Comparison of ENCODE assay signal across 1 cellular context in the genomic region with DNA sequence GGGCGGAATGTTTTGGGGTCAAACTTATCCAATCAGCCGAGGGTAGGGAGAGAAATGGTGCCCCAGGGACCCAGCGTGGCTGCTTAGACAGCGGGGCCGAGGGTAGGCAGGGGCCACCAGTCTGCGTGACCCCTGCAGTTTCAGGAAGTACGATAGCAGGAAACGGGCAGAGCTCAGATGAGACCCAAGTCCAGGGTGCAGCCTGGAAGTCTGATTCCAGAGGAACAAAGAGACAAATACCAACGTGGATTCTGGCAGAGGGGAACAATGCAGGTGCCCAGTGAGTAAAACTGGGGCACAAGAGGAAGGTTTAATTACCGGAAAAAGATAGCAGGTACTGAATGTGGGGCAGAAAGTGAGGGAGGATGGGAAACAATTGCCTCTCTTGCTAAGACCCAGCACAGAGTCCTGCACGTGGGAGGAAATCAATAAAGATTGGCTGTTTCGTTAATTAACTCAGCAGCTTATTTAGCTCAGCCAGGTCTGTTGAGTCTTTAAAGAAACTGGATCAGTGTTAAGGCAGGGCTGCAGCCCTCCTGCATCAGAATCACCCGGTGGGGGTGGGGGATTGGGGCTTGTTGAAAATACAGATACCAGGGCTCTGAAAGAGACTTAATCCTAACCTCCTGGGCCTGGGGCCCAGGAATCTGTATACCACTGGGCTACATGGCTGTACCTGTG.
A peak's percentile ranks its signal among the peaks of the same experiment; 100 is the strongest.
TF ChIP-seq lines count a peak whose summit lies in the region.

No MANE protein-coding gene starts in this region.

TF ChIP-seq in HepG2, 621 proteins besides CTCF, POLR2A, EP300 and RAD21 (continued from another document and continues in another):
- TF ChIP-seq HIC2 (CRISPR knock-in tag; IDR thresholded peaks at IDR 0.05; ENCODE audit: low read depth) (peak; percentile 64; the same call in 1 of the 2 replicates), ZNF564 (CRISPR knock-in tag; IDR thresholded peaks at IDR 0.05) (no peak), ELF3 (CRISPR knock-in tag; IDR thresholded peaks at IDR 0.05) (peak; percentile 83), ZNF616 (CRISPR knock-in tag; IDR thresholded peaks at IDR 0.05; ENCODE audit: low read depth) (no peak), ZNF556 (CRISPR knock-in tag; IDR thresholded peaks at IDR 0.05; ENCODE audit: borderline replicate concordance) (no peak), RBFOX2 (IDR thresholded peaks at IDR 0.05; ENCODE audit: low read depth, low read length) (no peak), ZNF274 (CRISPR knock-in tag; IDR thresholded peaks at IDR 0.05) (no peak), MIER3 (CRISPR knock-in tag; IDR thresholded peaks at IDR 0.05; ENCODE audit: borderline replicate concordance) (no peak), ZNF12 (CRISPR knock-in tag; IDR thresholded peaks at IDR 0.05) (no peak), DPF2 (CRISPR knock-in tag; IDR thresholded peaks at IDR 0.05; ENCODE audit: borderline replicate concordance, low read depth) (no peak), GABPA (IDR thresholded peaks at IDR 0.05; ENCODE audit: low read depth, low read length) (no peak; the same call in 1 of the 2 replicates), GABPA (CRISPR knock-in tag; IDR thresholded peaks at IDR 0.05; ENCODE audit: low read depth) (peak; percentile 62; the same call in 1 of the 2 replicates), SOX13 (IDR thresholded peaks at IDR 0.05) (no peak), SOX13 (CRISPR knock-in tag; conservative IDR thresholded peaks at IDR 0.05 in 1 of 2, IDR thresholded peaks at IDR 0.05 in 1 of 2) (peak in 1 of 2 experiments; percentile 25; a peak in 1 of 4 replicates), MTF1 (CRISPR knock-in tag; IDR thresholded peaks at IDR 0.05) (no peak), ZC3H13 (CRISPR knock-in tag; IDR thresholded peaks at IDR 0.05) (no peak), FOXM1 (CRISPR knock-in tag; IDR thresholded peaks at IDR 0.05) (no peak), ELF1 (CRISPR knock-in tag; IDR thresholded peaks at IDR 0.05) (peak; percentile 66), CCAR2 (optimal IDR thresholded peaks at IDR 0.05; ENCODE audit: low read depth, low read length) (no peak), TEAD3 (CRISPR knock-in tag; optimal IDR thresholded peaks at IDR 0.05; ENCODE audit: borderline replicate concordance) (peak; percentile 48), ZBTB46 (CRISPR knock-in tag; IDR thresholded peaks at IDR 0.05; ENCODE audit: borderline replicate concordance) (no peak), SNAPC4 (CRISPR knock-in tag; IDR thresholded peaks at IDR 0.05) (no peak), RXRA (CRISPR knock-in tag; IDR thresholded peaks at IDR 0.05) (0 out of 2 replicates have a peak, but pooled peaks have one; percentile 12), NKX3-1 (CRISPR knock-in tag; IDR thresholded peaks at IDR 0.05) (no peak), GTF2F1 (IDR thresholded peaks at IDR 0.05; ENCODE audit: low read length) (no peak), ZNF629 (CRISPR knock-in tag; conservative IDR thresholded peaks at IDR 0.05) (no peak), HIVEP1 (CRISPR knock-in tag; IDR thresholded peaks at IDR 0.05) (no peak), RNF2 (conservative IDR thresholded peaks at IDR 0.05; ENCODE audit: low read depth) (no peak), KDM3A (CRISPR knock-in tag; IDR thresholded peaks at IDR 0.05; ENCODE audit: low read depth) (no peak), ZNF383 (CRISPR knock-in tag; IDR thresholded peaks at IDR 0.05; ENCODE audit: borderline replicate concordance) (no peak), GTF3A (CRISPR knock-in tag; conservative IDR thresholded peaks at IDR 0.05) (no peak), ZNF766 (CRISPR knock-in tag; IDR thresholded peaks at IDR 0.05; ENCODE audit: borderline replicate concordance) (peak; percentile 53; the same call in 1 of the 2 replicates), ZFP41 (CRISPR knock-in tag; IDR thresholded peaks at IDR 0.05; ENCODE audit: borderline replicate concordance) (no peak), BRD4 (CRISPR knock-in tag; IDR thresholded peaks at IDR 0.05) (0 out of 2 replicates have a peak, but pooled peaks have one; percentile 42), MYC (CRISPR knock-in tag; IDR thresholded peaks at IDR 0.05; ENCODE audit: borderline replicate concordance) (peak; percentile 48; the same call in 1 of the 2 replicates), ARNT (IDR thresholded peaks at IDR 0.05) (no peak), GABPB1 (CRISPR knock-in tag; IDR thresholded peaks at IDR 0.05) (peak; percentile 42), PLRG1 (conservative IDR thresholded peaks at IDR 0.05) (no peak), SP2 (CRISPR knock-in tag; IDR thresholded peaks at IDR 0.05) (no peak), RARG (CRISPR knock-in tag; IDR thresholded peaks at IDR 0.05; ENCODE audit: low read depth) (no peak), ATF3 (CRISPR knock-in tag; IDR thresholded peaks at IDR 0.05) (no peak), GMEB1 (CRISPR knock-in tag; IDR thresholded peaks at IDR 0.05; ENCODE audit: borderline replicate concordance) (no peak), NR2F2 (IDR thresholded peaks at IDR 0.05; ENCODE audit: borderline replicate concordance, low read depth) (no peak), STAG1 (CRISPR knock-in tag; IDR thresholded peaks at IDR 0.05) (no peak), ZBTB38 (CRISPR knock-in tag; IDR thresholded peaks at IDR 0.05) (peak; percentile 63; the same call in 1 of the 2 replicates), RFXANK (CRISPR knock-in tag; IDR thresholded peaks at IDR 0.05) (no peak), ZMYM2 (CRISPR knock-in tag; IDR thresholded peaks at IDR 0.05) (no peak), ONECUT2 (CRISPR knock-in tag; IDR thresholded peaks at IDR 0.05) (no peak), NR2F6 (IDR thresholded peaks at IDR 0.05) (no peak), NR2F6 (CRISPR knock-in tag; IDR thresholded peaks at IDR 0.05) (peak; percentile 46), YY1 (IDR thresholded peaks at IDR 0.05; ENCODE audit: insufficient read depth, insufficient replicate concordance, low read depth, low read length) (peak; percentile 19), ZNF282 (IDR thresholded peaks at IDR 0.05; ENCODE audit: partially characterized antibody) (no peak), YEATS4 (CRISPR knock-in tag; IDR thresholded peaks at IDR 0.05; ENCODE audit: borderline replicate concordance) (0 out of 2 replicates have a peak, but pooled peaks have one; percentile 28)
- TF ChIP-seq, protein P1, sequence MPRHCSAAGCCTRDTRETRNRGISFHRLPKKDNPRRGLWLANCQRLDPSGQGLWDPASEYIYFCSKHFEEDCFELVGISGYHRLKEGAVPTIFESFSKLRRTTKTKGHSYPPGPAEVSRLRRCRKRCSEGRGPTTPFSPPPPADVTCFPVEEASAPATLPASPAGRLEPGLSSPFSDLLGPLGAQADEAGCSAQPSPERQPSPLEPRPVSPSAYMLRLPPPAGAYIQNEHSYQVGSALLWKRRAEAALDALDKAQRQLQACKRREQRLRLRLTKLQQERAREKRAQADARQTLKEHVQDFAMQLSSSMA (CRISPR knock-in tag; IDR thresholded peaks at IDR 0.05) = no peak
- TF ChIP-seq, protein P2, sequence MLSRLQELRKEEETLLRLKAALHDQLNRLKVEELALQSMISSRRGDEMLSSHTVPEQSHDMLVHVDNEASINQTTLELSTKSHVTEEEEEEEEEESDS (CRISPR knock-in tag; IDR thresholded peaks at IDR 0.05; ENCODE audit: borderline replicate concordance) = no peak
- TF ChIP-seq, protein P3, sequence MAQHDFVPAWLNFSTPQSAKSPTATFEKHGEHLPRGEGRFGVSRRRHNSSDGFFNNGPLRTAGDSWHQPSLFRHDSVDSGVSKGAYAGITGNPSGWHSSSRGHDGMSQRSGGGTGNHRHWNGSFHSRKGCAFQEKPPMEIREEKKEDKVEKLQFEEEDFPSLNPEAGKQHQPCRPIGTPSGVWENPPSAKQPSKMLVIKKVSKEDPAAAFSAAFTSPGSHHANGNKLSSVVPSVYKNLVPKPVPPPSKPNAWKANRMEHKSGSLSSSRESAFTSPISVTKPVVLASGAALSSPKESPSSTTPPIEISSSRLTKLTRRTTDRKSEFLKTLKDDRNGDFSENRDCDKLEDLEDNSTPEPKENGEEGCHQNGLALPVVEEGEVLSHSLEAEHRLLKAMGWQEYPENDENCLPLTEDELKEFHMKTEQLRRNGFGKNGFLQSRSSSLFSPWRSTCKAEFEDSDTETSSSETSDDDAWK (CRISPR knock-in tag; IDR thresholded peaks at IDR 0.05) = no peak
- TF ChIP-seq, protein P4, sequence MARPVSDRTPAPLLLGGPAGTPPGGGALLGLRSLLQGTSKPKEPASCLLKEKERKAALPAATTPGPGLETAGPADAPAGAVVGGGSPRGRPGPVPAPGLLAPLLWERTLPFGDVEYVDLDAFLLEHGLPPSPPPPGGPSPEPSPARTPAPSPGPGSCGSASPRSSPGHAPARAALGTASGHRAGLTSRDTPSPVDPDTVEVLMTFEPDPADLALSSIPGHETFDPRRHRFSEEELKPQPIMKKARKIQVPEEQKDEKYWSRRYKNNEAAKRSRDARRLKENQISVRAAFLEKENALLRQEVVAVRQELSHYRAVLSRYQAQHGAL (CRISPR knock-in tag; IDR thresholded peaks at IDR 0.05; ENCODE audit: not compliant biosample characterization) = no peak
- TF ChIP-seq, protein P5, sequence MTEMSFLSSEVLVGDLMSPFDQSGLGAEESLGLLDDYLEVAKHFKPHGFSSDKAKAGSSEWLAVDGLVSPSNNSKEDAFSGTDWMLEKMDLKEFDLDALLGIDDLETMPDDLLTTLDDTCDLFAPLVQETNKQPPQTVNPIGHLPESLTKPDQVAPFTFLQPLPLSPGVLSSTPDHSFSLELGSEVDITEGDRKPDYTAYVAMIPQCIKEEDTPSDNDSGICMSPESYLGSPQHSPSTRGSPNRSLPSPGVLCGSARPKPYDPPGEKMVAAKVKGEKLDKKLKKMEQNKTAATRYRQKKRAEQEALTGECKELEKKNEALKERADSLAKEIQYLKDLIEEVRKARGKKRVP (CRISPR knock-in tag; IDR thresholded peaks at IDR 0.05) = no peak
